1 cellular context compared by ENCODE assay signal in the genomic region with DNA sequence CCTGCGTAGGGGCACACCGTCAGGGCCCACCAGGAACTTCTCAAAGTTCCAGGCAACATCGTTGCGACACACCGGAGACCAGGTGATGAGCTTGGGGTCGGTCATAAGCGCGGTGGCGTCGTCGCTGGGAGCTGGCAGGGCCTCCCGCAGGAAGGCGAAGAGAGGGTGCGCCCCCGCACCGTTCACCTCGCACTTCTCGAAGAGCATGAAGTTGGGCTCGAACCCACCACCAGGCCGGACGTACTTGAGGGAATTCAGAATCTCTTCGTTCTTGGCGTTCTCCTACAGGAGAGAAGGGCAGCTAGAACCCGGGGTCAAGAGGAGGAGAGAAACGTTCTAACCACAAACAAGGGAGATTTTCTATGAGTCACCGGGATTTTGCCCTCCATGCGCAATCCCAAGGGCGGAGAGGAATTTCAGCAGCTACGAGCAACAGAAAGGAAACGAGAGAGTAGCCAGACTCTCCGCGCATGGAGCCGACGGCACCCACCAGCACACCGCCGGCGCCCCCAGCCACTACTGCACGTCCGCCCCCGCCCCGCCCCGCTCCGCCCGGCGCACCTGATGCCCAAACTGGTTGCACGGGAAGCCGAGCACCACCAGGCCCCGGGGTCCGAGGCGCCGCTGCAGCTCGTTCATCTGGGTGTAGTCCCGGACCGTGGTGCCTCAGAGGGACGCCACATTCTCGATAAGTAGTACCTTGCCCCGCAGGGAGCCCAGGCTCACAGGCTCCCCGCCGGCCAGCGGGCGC.
TF ChIP-seq lines count a peak whose summit lies in the region.

No MANE protein-coding gene starts in this region.

TF ChIP-seq in endothelial cell of umbilical vein, 7 proteins besides CTCF, POLR2A, EP300 and RAD21:
- TF ChIP-seq JUN (IDR thresholded peaks at IDR 0.05; ENCODE audit: borderline replicate concordance, insufficient read depth, insufficient read length, low read depth): peak; percentile 38
- TF ChIP-seq FOS (IDR thresholded peaks at IDR 0.05; ENCODE audit: borderline replicate concordance, insufficient read depth, low read length): peak; percentile 52
- TF ChIP-seq MYC (IDR thresholded peaks at IDR 0.05; ENCODE audit: low read depth, low read length): no peak
